12 cellular contexts compared by ENCODE assay signal in genomic region chr12:87518508-87518907, GRCh38.
"Had no signal": no experiment of that assay in that cellular context is flagged by ENCODE, and none has a peak within 500 bp of the region (broad histone marks: within the 10 kb centered on the region; RNA-seq: fewer than 3 reads in every experiment).

No MANE protein-coding gene starts in this region.

- H3K36me3 ChIP-seq: ascending aorta, gastroesophageal sphincter, pancreas had no signal

- H3K4me3 ChIP-seq: ascending aorta, gastroesophageal sphincter, pancreas, testis had no signal

- DNase-seq: activated CD8-positive, alpha-beta memory T cell treated with anti-CD3 and anti-CD28 coated beads, Interleukin-2, amount 50 U/mL, for 4 hours; activated CD8-positive, alpha-beta T cell treated with anti-CD3 and anti-CD28 coated beads for 36 hours; activated naive CD8-positive, alpha-beta T cell treated with anti-CD3 and anti-CD28 coated beads, Interleukin-2, amount 10 ng/mL, durations not matched to agents 7 days and 5 days; kidney glomerular epithelial cell; pancreas; stimulated activated CD4-positive, alpha-beta T cell treated with anti-CD3 and anti-CD28 coated beads, Interleukin-4, amount 100 ng/mL, for 1 hour; stimulated activated naive CD8-positive, alpha-beta T cell treated with anti-CD3 and anti-CD28 coated beads, Interleukin-15, amount 100 ng/mL, for 72 hours; T1000; testis had no signal

- H3K4me1 ChIP-seq: ascending aorta, gastroesophageal sphincter, pancreas, testis had no signal

- H3K27me3 ChIP-seq: ascending aorta, gastroesophageal sphincter, pancreas, testis had no signal

- H3K27ac ChIP-seq: ascending aorta, gastroesophageal sphincter, pancreas, testis, VCaP had no signal

- ATAC-seq: activated CD8-positive, alpha-beta T cell treated with anti-CD3 and anti-CD28 coated beads for 36 hours; gastroesophageal sphincter; pancreas; stimulated activated naive CD8-positive, alpha-beta T cell treated with anti-CD3 and anti-CD28 coated beads, Interleukin-15, amount 100 ng/mL, for 72 hours had no signal

- H3K9me3 ChIP-seq: ascending aorta, gastroesophageal sphincter, pancreas, testis had no signal
